In the genomic region with DNA sequence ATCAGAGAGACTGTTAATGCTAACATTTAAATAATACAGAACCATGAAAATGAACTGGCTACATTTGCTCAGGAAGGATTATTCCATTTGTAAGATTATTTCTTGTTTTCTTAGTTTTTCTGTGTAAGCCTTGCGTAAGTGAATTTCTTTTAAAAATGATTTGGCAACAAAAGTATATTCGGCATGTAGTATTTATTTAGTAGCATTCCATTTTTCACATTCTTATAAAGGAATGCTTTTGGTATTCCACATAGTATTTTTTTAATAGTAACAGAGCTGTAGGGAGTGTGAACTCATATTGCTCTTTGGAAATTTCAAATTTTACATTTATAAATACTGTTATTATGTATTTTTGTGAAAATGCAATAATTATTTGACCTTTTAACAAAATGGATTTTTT, we compare ENCODE assay signal across 21 cellular contexts. TPM values are rescaled to one million over a fixed set of nuclear protein-coding genes. Genes with fewer than 3 reads are reported as not detected.
DNase-seq lines count a peak whose midpoint lies in the region; ATAC-seq, FAIRE-seq and TF ChIP-seq lines count a peak whose summit lies in the region.
"Had no signal": no experiment of that assay in that cellular context is flagged by ENCODE, and none has a peak within 500 bp of the region (broad histone marks: within the 10 kb centered on the region; RNA-seq: fewer than 3 reads in every experiment).

No MANE protein-coding gene starts in this region.

- TF ChIP-seq CTCF in AG09319 (IDR thresholded peaks at IDR 0.05; ENCODE audit: low read depth, low read length) = no peak

- ATAC-seq in sciatic nerve (peak; percentile 72), HG03097 (IDR thresholded peaks at IDR 0.05; ENCODE audit: low FRiP score, unreplicated experiment) (no peak)
- ATAC-seq: foreskin keratinocyte, HepG2, natural killer cell, Right ventricle myocardium inferior had no signal

- no peak for TF ChIP-seq POLR2A in H54 (IDR thresholded peaks at IDR 0.05; ENCODE audit: low read depth, low read length)

- intact Hi-C loops in sciatic nerve (cut with DNase I) = no loop called here

- DNase-seq in AG09319 (ENCODE audit: extremely low read depth, low read depth) = peak; percentile 5
- peak; percentile 56 for DNase-seq in amniotic epithelial cell (ENCODE audit: low read depth)
- DNase-seq in fibroblast of peridontal ligament (ENCODE audit: extremely low read depth) = peak; percentile 77
- DNase-seq in sciatic nerve (ENCODE audit: low spot score) = no peak
- no peak for DNase-seq in NCI-H128 (lab: John Stamatoyannopoulos, UW; ENCODE audit: unreplicated experiment)
- no peak for DNase-seq in H54 (ENCODE audit: insufficient read length, low spot score)
- no peak for DNase-seq in HT-29 (ENCODE audit: low spot score)
- DNase-seq: activated CD4-positive, alpha-beta T cell treated with anti-CD3 and anti-CD28 coated beads for 48 hours; cerebellar nuclear complex; foreskin keratinocyte; hippocampal formation; islet precursor cell; mammary epithelial cell; natural killer cell; NCI-H1436; NCI-H526; stimulated activated CD4-positive, alpha-beta T cell treated with anti-CD3 and anti-CD28 coated beads, Interleukin-2, amount 100 ng/mL, for 24 hours; SW 1271 had no signal

- FAIRE-seq in H54 (lab: Jason Lieb, UNC) = no peak
- FAIRE-seq: HepG2 had no signal

RNA-seq across cellular contexts. Expression of gene PTPRQ, which starts 1.0 kb away (rescaled TPM):
- total RNA-seq in sciatic nerve = 4.8 TPM
- not detected in 2 replicates for total RNA-seq in HT-29 (2014; rRNA removed; shearing (Covaris generic))
- total RNA-seq: foreskin keratinocyte, HepG2, natural killer cell had no signal

Comparison
In these comparisons a context has a peak if more than half of its experiments do, and no peak if none do; other contexts are left out.
1. DNase-seq: peak in AG09319 (single experiment), amniotic epithelial cell (single experiment) and fibroblast of peridontal ligament (single experiment); none in sciatic nerve (single experiment), NCI-H128 (single experiment), H54 (single experiment) and HT-29 (single experiment).